ENCODE assay signal across 14 cellular contexts in the genomic region with DNA sequence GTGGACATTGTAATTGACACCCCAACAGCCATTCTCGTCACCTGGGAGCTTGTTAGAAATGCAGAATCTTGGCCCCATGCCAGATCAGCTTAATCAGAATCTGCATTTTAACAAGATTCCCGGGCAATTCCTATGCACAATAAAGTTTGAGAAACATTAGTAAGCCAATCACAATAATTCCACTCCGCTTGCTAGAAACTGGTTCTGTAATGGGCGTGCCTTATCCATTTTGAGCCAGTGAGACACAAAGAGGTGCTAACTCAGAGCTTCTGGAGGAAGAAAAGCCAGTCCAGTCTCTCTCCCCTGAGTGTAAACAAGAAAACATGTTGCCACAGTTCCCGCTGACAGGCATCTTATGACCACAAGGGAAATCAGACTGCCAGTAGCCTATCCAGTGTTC. TPM values are rescaled to one million over a fixed set of nuclear protein-coding genes. Genes with fewer than 3 reads are reported as not detected.
A peak's percentile ranks its signal among the peaks of the same experiment; 100 is the strongest.
DNase-seq lines count a peak whose midpoint lies in the region; ATAC-seq and TF ChIP-seq lines count a peak whose summit lies in the region.
"Had no signal": no experiment of that assay in that cellular context is flagged by ENCODE, and none has a peak within 500 bp of the region (broad histone marks: within the 10 kb centered on the region; RNA-seq: fewer than 3 reads in every experiment).

No MANE protein-coding gene starts in this region.

- peaks cover 32% of the 10 kb centered on the region for H3K4me1 ChIP-seq in HAP-1
- H3K4me1 ChIP-seq in esophagus squamous epithelium: peaks cover 32 to 67% (median 37%) of the 10 kb centered on the region in 3 donors
- H3K4me1 ChIP-seq in tibial nerve: peaks cover 0 to 25% (median 12%) of the 10 kb centered on the region in 4 donors

- intact Hi-C loops in esophagus squamous epithelium (cut with DNase I): no loop called here

- H3K9me3 ChIP-seq in HAP-1 (no peaks in the 10 kb centered on the region), esophagus squamous epithelium (no peaks in the 10 kb centered on the region), tibial nerve (no peaks in the 10 kb centered on the region)

- no peak for TF ChIP-seq CTCF in C4-2B (conservative IDR thresholded peaks at IDR 0.05)
- no peak for TF ChIP-seq CTCF in esophagus squamous epithelium (IDR thresholded peaks at IDR 0.05)
- TF ChIP-seq CTCF in tibial nerve (IDR thresholded peaks at IDR 0.05): no peak

- in situ Hi-C loops in HAP-1 (cut with MboI; ENCODE audit: low sequenced_read_pairs): no loop called here

- WGBS in esophagus squamous epithelium, 2 donors: 36 to 53% methylated on average over 5 of the region's 5 CpGs
- WGBS in tibial nerve, 2 donors: 74 to 75% methylated on average over 5 of the region's 5 CpGs

- H3K27me3 ChIP-seq in HAP-1 (ENCODE audit: low read depth): no peaks in the 10 kb centered on the region; the same call in 1 of the 2 replicates
- no peaks in the 10 kb centered on the region for H3K27me3 ChIP-seq in esophagus squamous epithelium
- H3K27me3 ChIP-seq in tibial nerve: no peaks in the 10 kb centered on the region

- DNase-seq in HAP-1 (ENCODE audit: low spot score in 2 of 2): peak; percentile 68
- DNase-seq in NCI-H69 (lab: John Stamatoyannopoulos, UW): peak; percentile 89
- DNase-seq in esophagus squamous epithelium (lab: John Stamatoyannopoulos, UW): no peak
- no peak for DNase-seq in tibial nerve (ENCODE audit: low spot score in 2 of 2)
- DNase-seq: activated CD4-positive, alpha-beta T cell treated with anti-CD3 and anti-CD28 coated beads, Interleukin-2, amount 50 U/mL, for 48 hours; GM23248; naive thymus-derived CD8-positive, alpha-beta T cell; SW 1271 had no signal

- H3K36me3 ChIP-seq in HAP-1 (replicated peaks) (no peaks in the 10 kb centered on the region; the same call in 1 of the 2 replicates), esophagus squamous epithelium (peaks cover 0 to 2% (median 0%) of the 10 kb centered on the region in 3 donors), tibial nerve (no peaks in the 10 kb centered on the region)

- TF ChIP-seq POLR2A in esophagus squamous epithelium (IDR thresholded peaks at IDR 0.05) (no peak), tibial nerve (IDR thresholded peaks at IDR 0.05) (no peak)

- ATAC-seq in HG02840 (IDR thresholded peaks at IDR 0.05; ENCODE audit: low FRiP score, unreplicated experiment) (no peak), GM21367 (IDR thresholded peaks at IDR 0.05; ENCODE audit: unreplicated experiment) (no peak), GM19351 (IDR thresholded peaks at IDR 0.05; ENCODE audit: unreplicated experiment) (no peak)
- ATAC-seq: activated naive CD4-positive, alpha-beta T cell treated with anti-CD3 and anti-CD28 coated beads, Interleukin-2, amount 50 U/mL, for 72 hours; naive thymus-derived CD8-positive, alpha-beta T cell had no signal

- peak overlapping the region; percentile 97 for H3K27ac ChIP-seq in C4-2B
- peak overlapping the region; percentile 49 to 99 (median 86) for H3K27ac ChIP-seq in esophagus squamous epithelium
- H3K27ac ChIP-seq in tibial nerve: no peak overlapping the region
- H3K27ac ChIP-seq: coronary artery, GM23248 had no signal

- no peak for TF ChIP-seq EP300 in tibial nerve (IDR thresholded peaks at IDR 0.05)

- no peak overlapping the region for H3K4me3 ChIP-seq in HAP-1
- H3K4me3 ChIP-seq in esophagus squamous epithelium: no peak overlapping the region
- H3K4me3 ChIP-seq in tibial nerve: no peak overlapping the region
- H3K4me3 ChIP-seq: coronary artery, GM23248 had no signal

RNA-seq across cellular contexts. Expression of gene PUM2, which starts 3.0 kb away (rescaled TPM):
- total RNA-seq in esophagus squamous epithelium: 10 to 100 TPM; 29.3 to 81.4 (median 48.2) TPM
- 10 to 100 TPM; 62.0 to 78.2 (median 73.5) TPM for total RNA-seq in tibial nerve

Comparison
In these comparisons a context has a peak if more than half of its experiments do, and no peak if none do; other contexts are left out.
1. H3K27ac ChIP-seq: peak in C4-2B (single experiment) and esophagus squamous epithelium (4 of 4); none in tibial nerve (0 of 4).
2. DNase-seq: peak in HAP-1 (2 of 2) and NCI-H69 (single experiment); none in esophagus squamous epithelium (single experiment) and tibial nerve (0 of 2).